9 cellular contexts compared by ENCODE assay signal in the genomic region with DNA sequence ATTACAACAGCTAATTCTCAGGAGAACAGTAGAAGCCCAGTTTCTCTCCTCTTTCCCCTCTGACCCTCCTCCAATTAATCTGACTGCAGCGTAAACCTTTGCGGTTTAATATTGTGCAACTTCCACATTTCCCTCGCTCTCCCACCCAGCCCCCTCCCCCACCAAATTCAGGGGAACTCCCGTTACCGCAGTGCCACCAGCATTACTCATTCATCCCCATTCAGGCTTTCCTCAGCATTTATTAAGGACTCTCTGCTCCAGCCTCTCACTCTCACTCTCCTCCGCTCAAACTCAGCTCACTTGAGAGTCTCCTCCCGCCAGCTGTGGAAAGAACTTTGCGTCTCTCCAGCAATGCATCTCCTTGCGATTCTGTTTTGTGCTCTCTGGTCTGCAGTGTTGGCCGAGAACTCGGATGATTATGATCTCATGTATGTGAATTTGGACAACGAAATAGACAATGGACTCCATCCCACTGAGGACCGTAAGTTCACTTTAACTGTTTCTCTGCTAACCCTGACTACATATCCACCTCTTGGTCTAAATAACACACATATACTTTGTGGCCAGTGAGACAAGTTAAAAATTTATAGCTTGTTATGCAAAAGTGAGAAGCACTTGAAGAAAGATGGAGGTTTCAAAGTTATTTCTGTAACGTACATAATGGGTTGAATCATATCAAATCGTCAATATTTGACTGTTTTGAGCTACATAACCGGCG. TPM values are rescaled to one million over a fixed set of nuclear protein-coding genes. Genes with fewer than 3 reads are reported as not detected.
DNase-seq lines count a peak whose midpoint lies in the region; ATAC-seq and TF ChIP-seq lines count a peak whose summit lies in the region.
"Had no signal": no experiment of that assay in that cellular context is flagged by ENCODE, and none has a peak within 500 bp of the region (broad histone marks: within the 10 kb centered on the region; RNA-seq: fewer than 3 reads in every experiment).

Gene PTX3, plus strand, starts transcription at position 268 of the 718 bp plus-strand sequence. Its CDS starts 84 bp downstream, at position 352.

- TF ChIP-seq POLR2A in body of pancreas (IDR thresholded peaks at IDR 0.05) = peak in 2 of 3 donors; percentile 19 to 29

- DNase-seq in GDM1 (lab: John Stamatoyannopoulos, UW) (peak; percentile 44), MV-4-11 (lab: John Stamatoyannopoulos, UW) (peak; percentile 77), body of pancreas (peak; percentile 15 to 56 (median 30)), islet precursor cell (no peak)

- peak within 1 kb of the TSS; percentile 4 to 23 for H3K4me3 ChIP-seq in body of pancreas
- peak within 1 kb of the TSS; percentile 86 for H3K4me3 ChIP-seq in iPS-20b (ENCODE audit: low read length)
- H3K4me3 ChIP-seq in skeletal muscle satellite cell (ENCODE audit: low read length) = peak within 1 kb of the TSS; percentile 80

- H3K27ac ChIP-seq in body of pancreas (peak within 1 kb of the TSS in 3 of 4 donors; percentile 22 to 60 (median 28)), iPS-20b (ENCODE audit: low read length) (no peak within 1 kb of the TSS)

- peaks cover 21% of the 10 kb centered on the region for H3K4me1 ChIP-seq in body of pancreas
- 0 out of 2 replicates have a peak, but pooled peaks cover 3% of the 10 kb centered on the region for H3K4me1 ChIP-seq in iPS-20b (ENCODE audit: insufficient read depth, low read length)
- H3K4me1 ChIP-seq in skeletal muscle satellite cell (ENCODE audit: control insufficient read depth, insufficient read depth, low read length) = peaks cover 11% of the 10 kb centered on the region

- no peak for TF ChIP-seq CTCF in body of pancreas (IDR thresholded peaks at IDR 0.05)

- H3K27me3 ChIP-seq in body of pancreas (no peaks in the 10 kb centered on the region), iPS-20b (ENCODE audit: insufficient read depth, low read length) (peaks cover 33% of the 10 kb centered on the region), skeletal muscle satellite cell (ENCODE audit: control insufficient read depth, insufficient read depth, low read length) (no peaks in the 10 kb centered on the region)

- 28 to 30% methylated on average over 17 of the region's 17 CpGs for WGBS in body of pancreas, 2 donors

- H3K36me3 ChIP-seq in body of pancreas (replicated peaks in 1 of 2; ENCODE audit: insufficient read depth in 1 of 2, low read depth in 2 of 2) = no peaks in the 10 kb centered on the region
- H3K36me3 ChIP-seq in iPS-20b (ENCODE audit: insufficient read depth, low read depth, low read length) = no peaks in the 10 kb centered on the region
- H3K36me3 ChIP-seq in skeletal muscle satellite cell (ENCODE audit: insufficient read depth, low read length) = peaks cover 36% of the 10 kb centered on the region

- no peaks in the 10 kb centered on the region for H3K9me3 ChIP-seq in body of pancreas
- no peaks in the 10 kb centered on the region for H3K9me3 ChIP-seq in iPS-20b (ENCODE audit: insufficient read depth, low read depth, low read length)
- no peaks in the 10 kb centered on the region for H3K9me3 ChIP-seq in skeletal muscle satellite cell (replicated peaks; ENCODE audit: low read length)

- H3K9ac ChIP-seq in iPS-20b (ENCODE audit: low read depth, low read length) (peak within 1 kb of the TSS; percentile 82), skeletal muscle satellite cell (ENCODE audit: low read depth, low read length) (peak within 1 kb of the TSS; percentile 85)

- intact Hi-C loops in body of pancreas (cut with DNase I) = no loop called here

- peak within 1 kb of the TSS; percentile 87 for H3K4me2 ChIP-seq in skeletal muscle satellite cell (ENCODE audit: low read length)

- ATAC-seq in body of pancreas (peak; percentile 39), GM21367 (IDR thresholded peaks at IDR 0.05; ENCODE audit: unreplicated experiment) (no peak), HG02970 (IDR thresholded peaks at IDR 0.05; ENCODE audit: low FRiP score, unreplicated experiment) (no peak)

RNA-seq across cellular contexts. Expression of gene PTX3, which starts in this region (rescaled TPM):
- total RNA-seq in body of pancreas = 10 to 100 TPM; 13.5 to 16.5 TPM
- total RNA-seq in skeletal muscle satellite cell (2012; rRNA removed) = 846 and 904 TPM in 2 replicates
- total RNA-seq: SK-MEL-5 had no signal

Comparison
In these comparisons a context has a peak if more than half of its experiments do, and no peak if none do; other contexts are left out.
1. H3K4me3 ChIP-seq: peak in every context shown above with its lines; median percentile 86 in iPS-20b; 80 in skeletal muscle satellite cell; 14 in body of pancreas.